18 cellular contexts compared by ENCODE assay signal in genomic region chr18:8088626-8089025, GRCh38.
DNase-seq lines count a peak whose midpoint lies in the region; ATAC-seq and TF ChIP-seq lines count a peak whose summit lies in the region.
"Had no signal": no experiment of that assay in that cellular context is flagged by ENCODE, and none has a peak within 500 bp of the region (broad histone marks: within the 10 kb centered on the region; RNA-seq: fewer than 3 reads in every experiment).

No MANE protein-coding gene starts in this region.

- TF ChIP-seq CTCF in BE2C (IDR thresholded peaks at IDR 0.05; ENCODE audit: low read depth, low read length), result no peak

- DNase-seq in NCI-H1417 (lab: John Stamatoyannopoulos, UW), result peak; percentile 25 to 50 (median 30)
- DNase-seq in NCI-H1417 treated with DMSO at 0.1 percent for 48 hours (lab: John Stamatoyannopoulos, UW), result no peak
- DNase-seq in HPDE6-E6E7 (ENCODE audit: extremely low spot score), result peak; percentile 19
- peak; percentile 67 for DNase-seq in NCI-H345 treated with DMSO at 0.1 percent for 48 hours (lab: John Stamatoyannopoulos, UW; ENCODE audit: unreplicated experiment)
- no peak for DNase-seq in BE2C
- DNase-seq in SK-N-DZ (ENCODE audit: low spot score), result no peak
- DNase-seq: 8988T, DMS53, GM23248, HFFc6, KG1, MG63, NCI-H526 treated with DMSO at 0.1 percent for 48 hours, Peyer's patch, SIG-M5, T-helper 2 cell had no signal

- no peaks in the 10 kb centered on the region for H3K27me3 ChIP-seq in BE2C
- H3K27me3 ChIP-seq: MG63, Peyer's patch had no signal

- H3K4me1 ChIP-seq in BE2C, result no peaks in the 10 kb centered on the region
- H3K4me1 ChIP-seq: Peyer's patch had no signal

- H3K36me3 ChIP-seq in BE2C, result no peaks in the 10 kb centered on the region
- H3K36me3 ChIP-seq: MG63, Peyer's patch had no signal

- no peaks in the 10 kb centered on the region for H3K9me3 ChIP-seq in BE2C
- H3K9me3 ChIP-seq: MG63, Peyer's patch had no signal

- no peak overlapping the region for H3K4me3 ChIP-seq in BE2C (ENCODE audit: low read depth, low read length)
- H3K4me3 ChIP-seq: GM23248, MG63, Peyer's patch had no signal

- ATAC-seq in esophagus mucosa (peak; percentile 60), HG02642 (IDR thresholded peaks at IDR 0.05; ENCODE audit: poor library complexity, unreplicated experiment) (no peak)

Comparison
In these comparisons a context has a peak if more than half of its experiments do, and no peak if none do; other contexts are left out.
1. DNase-seq: peak in NCI-H1417 (3 of 3), HPDE6-E6E7 (single experiment) and NCI-H345 treated with DMSO at 0.1 percent for 48 hours (single experiment); none in NCI-H1417 treated with DMSO at 0.1 percent for 48 hours (single experiment), BE2C (single experiment) and SK-N-DZ (single experiment).